8 cellular contexts compared by ENCODE assay signal in genomic region chr6:14270925-14271791, GRCh38.
A peak's percentile ranks its signal among the peaks of the same experiment; 100 is the strongest.
DNase-seq lines count a peak whose midpoint lies in the region; ATAC-seq and TF ChIP-seq lines count a peak whose summit lies in the region.

No MANE protein-coding gene starts in this region.

- H3K27ac ChIP-seq in GM23248, result peak overlapping the region; percentile 81

- peaks cover 20% of the 10 kb centered on the region for H3K4me1 ChIP-seq in GM23248 (ENCODE audit: insufficient read depth)

- DNase-seq in GM23248 (peak; percentile 95), epithelial cell of proximal tubule (ENCODE audit: low read depth) (peak; percentile 56), NCI-H2107 (lab: John Stamatoyannopoulos, UW) (no peak), GM19238 (ENCODE audit: insufficient read length, low spot score) (no peak)
- peak; percentile 77 for DNase-seq in activated CD4-positive, alpha-beta T cell treated with anti-CD3 and anti-CD28 coated beads for 48 hours
- DNase-seq in stimulated activated CD4-positive, alpha-beta T cell treated with anti-CD3 and anti-CD28 coated beads, TNF-alpha, amount 100 ng/mL, for 24 hours (ENCODE audit: low read depth in 3 of 3), result peak in 2 of 3 experiments; percentile 8 to 59

- TF ChIP-seq CTCF in epithelial cell of proximal tubule (conservative IDR thresholded peaks at IDR 0.05; ENCODE audit: low read depth, low read length), result no peak

- H4K20me1 ChIP-seq in GM23248 (ENCODE audit: insufficient read depth), result no peaks in the 10 kb centered on the region

- H3K36me3 ChIP-seq in GM23248 (ENCODE audit: low read depth), result no peaks in the 10 kb centered on the region

- H3K27me3 ChIP-seq in GM23248 (replicated peaks; ENCODE audit: insufficient read depth), result no peaks in the 10 kb centered on the region

- ATAC-seq in HG02973 (IDR thresholded peaks at IDR 0.05; ENCODE audit: unreplicated experiment), result no peak
- ATAC-seq in GM19035 (IDR thresholded peaks at IDR 0.05; ENCODE audit: unreplicated experiment), result no peak

- WGBS in GM23248 (ENCODE audit: low coverage in 1 of 2, low lambda C conversion rate in 2 of 2, missing lambda C conversion rate in 2 of 2), 2 experiments, result 31 to 34% methylated on average over 11 of the region's 11 CpGs

- no peak overlapping the region for H2AFZ ChIP-seq in GM23248

- no peaks in the 10 kb centered on the region for H3K9me3 ChIP-seq in GM23248 (ENCODE audit: low read depth)

- no peak overlapping the region for H3K4me3 ChIP-seq in GM23248
- no peak overlapping the region for H3K4me3 ChIP-seq in epithelial cell of proximal tubule (ENCODE audit: low read depth, low read length)

- H3K4me2 ChIP-seq in GM23248 (ENCODE audit: unreplicated experiment), result peak overlapping the region; percentile 40

- no peaks in the 10 kb centered on the region for H3K9me2 ChIP-seq in GM23248 (ENCODE audit: insufficient read depth)

- H3F3A ChIP-seq in GM23248 (ENCODE audit: insufficient read depth), result peaks cover 25% of the 10 kb centered on the region

- in situ Hi-C loops in GM23248 (cut with MboI), result no loop called here

- H3K79me2 ChIP-seq in GM23248 (ENCODE audit: insufficient read depth), result no peaks in the 10 kb centered on the region

- H3K9ac ChIP-seq in GM23248, result peak overlapping the region; percentile 26

Comparison
In these comparisons a context has a peak if more than half of its experiments do, and no peak if none do; other contexts are left out.
1. DNase-seq: peak in GM23248 (single experiment), activated CD4-positive, alpha-beta T cell treated with anti-CD3 and anti-CD28 coated beads for 48 hours (single experiment), epithelial cell of proximal tubule (single experiment) and stimulated activated CD4-positive, alpha-beta T cell treated with anti-CD3 and anti-CD28 coated beads, TNF-alpha, amount 100 ng/mL, for 24 hours (2 of 3); none in NCI-H2107 (single experiment) and GM19238 (single experiment).